In the genomic region with DNA sequence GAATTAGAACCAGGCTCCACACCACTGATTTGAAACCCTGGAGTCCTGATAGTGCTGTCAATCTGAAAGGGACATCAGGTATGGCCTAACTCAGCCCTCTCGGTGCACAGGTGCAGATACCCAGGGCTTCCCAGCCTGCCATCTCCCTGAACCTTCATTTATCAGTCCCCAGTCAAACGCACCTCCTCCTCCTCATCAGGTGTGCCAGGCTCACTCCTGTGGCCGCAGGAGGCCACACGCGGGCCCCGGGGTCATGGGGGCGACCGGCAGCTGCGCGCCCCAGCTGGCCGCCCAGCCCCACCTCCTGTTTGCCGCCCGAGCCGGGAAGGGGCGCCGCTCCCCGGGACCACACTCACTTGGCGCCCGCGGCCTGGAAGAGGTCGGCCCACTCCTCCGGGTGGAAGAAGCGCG, we compare ENCODE assay signal across 9 cellular contexts. TPM values are rescaled to one million over a fixed set of nuclear protein-coding genes. Genes with fewer than 3 reads are reported as not detected.
DNase-seq lines count a peak whose midpoint lies in the region; ATAC-seq and TF ChIP-seq lines count a peak whose summit lies in the region.
"Had no signal": no experiment of that assay in that cellular context is flagged by ENCODE, and none has a peak within 500 bp of the region (broad histone marks: within the 10 kb centered on the region; RNA-seq: fewer than 3 reads in every experiment).

No MANE protein-coding gene starts in this region.

- TF ChIP-seq CTCF in endothelial cell (IDR thresholded peaks at IDR 0.05; ENCODE audit: unreplicated experiment) (no peak), neutrophil (IDR thresholded peaks at IDR 0.05) (no peak)

- no peaks in the 10 kb centered on the region for H3K9me3 ChIP-seq in CD4-positive, CD25-positive, alpha-beta regulatory T cell (ENCODE audit: control insufficient read depth in 2 of 2, low read length in 2 of 2)
- no peaks in the 10 kb centered on the region for H3K9me3 ChIP-seq in NT2/D1 (ENCODE audit: insufficient read depth, low read length)
- no peaks in the 10 kb centered on the region for H3K9me3 ChIP-seq in neutrophil

- H3K27me3 Mint-ChIP-seq in CD4-positive, CD25-positive, alpha-beta regulatory T cell, result peaks cover 5% of the 10 kb centered on the region
- H3K27me3 Mint-ChIP-seq in endothelial cell (ENCODE audit: unreplicated experiment), result peaks cover 7% of the 10 kb centered on the region

- no peaks in the 10 kb centered on the region for H3K27me3 ChIP-seq in CD4-positive, CD25-positive, alpha-beta regulatory T cell (ENCODE audit: control insufficient read depth, insufficient read depth, low read length)
- H3K27me3 ChIP-seq in NT2/D1 (ENCODE audit: insufficient read depth, insufficient read length) (peaks cover 42% of the 10 kb centered on the region), neutrophil (peaks cover 4% of the 10 kb centered on the region)

- H3K4me1 ChIP-seq in CD4-positive, CD25-positive, alpha-beta regulatory T cell (ENCODE audit: control insufficient read depth, insufficient read depth, low read length, poor library complexity, severe bottlenecking), result peaks cover 16% of the 10 kb centered on the region
- H3K4me1 ChIP-seq in NT2/D1 (ENCODE audit: insufficient read depth, insufficient read length) (no peaks in the 10 kb centered on the region), neutrophil (ENCODE audit: control insufficient read depth in 1 of 2, insufficient read depth in 1 of 2, low read depth in 1 of 2, low read length in 1 of 2) (peaks cover 32 to 33% of the 10 kb centered on the region in 2 experiments)

- ATAC-seq in CD4-positive, CD25-positive, alpha-beta regulatory T cell (ENCODE audit: low read depth in 2 of 2), result peak in 1 of 2 donors; percentile 1
- peak; percentile 24 for ATAC-seq in GM21723 (IDR thresholded peaks at IDR 0.05; ENCODE audit: unreplicated experiment)

- peak overlapping the region; percentile 72 to 91 (median 88) for H3K4me3 Mint-ChIP-seq in CD4-positive, CD25-positive, alpha-beta regulatory T cell
- H3K4me3 Mint-ChIP-seq in endothelial cell (ENCODE audit: unreplicated experiment), result peak overlapping the region; percentile 83

- H3K4me3 ChIP-seq in CD4-positive, CD25-positive, alpha-beta regulatory T cell (ENCODE audit: low read depth, low read length), result peak overlapping the region; percentile 70
- H3K4me3 ChIP-seq in NT2/D1 (ENCODE audit: insufficient read length, low read depth), result peak overlapping the region; percentile 78
- H3K4me3 ChIP-seq in neutrophil (ENCODE audit: low read depth in 1 of 2, low read length in 1 of 2), result peak overlapping the region; percentile 88

- peaks cover 6% of the 10 kb centered on the region for H3K36me3 Mint-ChIP-seq in CD4-positive, CD25-positive, alpha-beta regulatory T cell
- no peaks in the 10 kb centered on the region for H3K36me3 Mint-ChIP-seq in endothelial cell (ENCODE audit: low read depth, unreplicated experiment)

- peak in 1 of 3 donors; percentile 2 for DNase-seq in CD4-positive, CD25-positive, alpha-beta regulatory T cell
- DNase-seq in NT2/D1 (ENCODE audit: low read depth, low spot score), result no peak
- DNase-seq in endothelial cell (ENCODE audit: low spot score), result no peak
- no peak for DNase-seq in globus pallidus (ENCODE audit: low spot score)
- DNase-seq in OCI-M1 (lab: John Stamatoyannopoulos, UW), result no peak
- DNase-seq in NCI-H187 (lab: John Stamatoyannopoulos, UW), result no peak

- peaks cover 4 to 34% (median 22%) of the 10 kb centered on the region in 4 donors for H3K4me1 Mint-ChIP-seq in CD4-positive, CD25-positive, alpha-beta regulatory T cell
- H3K4me1 Mint-ChIP-seq in endothelial cell (ENCODE audit: unreplicated experiment), result peaks cover 5% of the 10 kb centered on the region

- H3K36me3 ChIP-seq in CD4-positive, CD25-positive, alpha-beta regulatory T cell (ENCODE audit: control insufficient read depth, insufficient read depth, low read length), result peaks cover 16% of the 10 kb centered on the region
- H3K36me3 ChIP-seq in NT2/D1 (ENCODE audit: insufficient read depth, insufficient read length, low read length), result no peaks in the 10 kb centered on the region
- H3K36me3 ChIP-seq in neutrophil, result peaks cover 13% of the 10 kb centered on the region

- H3K9me3 Mint-ChIP-seq in CD4-positive, CD25-positive, alpha-beta regulatory T cell, result no peaks in the 10 kb centered on the region
- H3K9me3 Mint-ChIP-seq in endothelial cell (ENCODE audit: unreplicated experiment), result no peaks in the 10 kb centered on the region

- peak overlapping the region; percentile 71 for H3K27ac ChIP-seq in CD4-positive, CD25-positive, alpha-beta regulatory T cell (ENCODE audit: insufficient read depth, low read length, poor library complexity, severe bottlenecking)
- peak overlapping the region; percentile 84 for H3K27ac ChIP-seq in neutrophil

- H3K27ac Mint-ChIP-seq in CD4-positive, CD25-positive, alpha-beta regulatory T cell, result peak overlapping the region in 1 of 3 donors; percentile 96
- H3K27ac Mint-ChIP-seq in endothelial cell (ENCODE audit: unreplicated experiment), result no peak overlapping the region

- peak overlapping the region; percentile 88 for H3K9ac ChIP-seq in NT2/D1 (ENCODE audit: insufficient read length, low read depth)

RNA-seq across cellular contexts. Expression of a gene that starts 0.5 kb away (rescaled TPM):
- total RNA-seq in CD4-positive, CD25-positive, alpha-beta regulatory T cell, result 5.3 TPM
- 10 to 100 TPM; 10.3 to 22.6 (median 17.0) TPM for polyA plus RNA-seq in CD4-positive, CD25-positive, alpha-beta regulatory T cell
- total RNA-seq in endothelial cell (ENCODE audit: unreplicated experiment), result 6.1 TPM

RNA-seq across cellular contexts. Expression of a gene that starts 42.3 kb away (rescaled TPM):
- total RNA-seq in CD4-positive, CD25-positive, alpha-beta regulatory T cell, result 15.7 TPM
- polyA plus RNA-seq in CD4-positive, CD25-positive, alpha-beta regulatory T cell, result 10 to 100 TPM; 36.3 to 40.5 (median 37.4) TPM
- 30.0 TPM for total RNA-seq in endothelial cell (ENCODE audit: unreplicated experiment)

RNA-seq across cellular contexts. Expression of a gene that starts 45.6 kb away (rescaled TPM):
- total RNA-seq in CD4-positive, CD25-positive, alpha-beta regulatory T cell, result 0.15 TPM
- polyA plus RNA-seq in CD4-positive, CD25-positive, alpha-beta regulatory T cell, result under 1 TPM in 2 of 4 donors, not detected in 2; 0.03 to 0.05 TPM
- not detected for total RNA-seq in endothelial cell (ENCODE audit: unreplicated experiment)
- total RNA-seq: HT1080 had no signal
